ENCODE assay signal across 14 cellular contexts in the genomic region with DNA sequence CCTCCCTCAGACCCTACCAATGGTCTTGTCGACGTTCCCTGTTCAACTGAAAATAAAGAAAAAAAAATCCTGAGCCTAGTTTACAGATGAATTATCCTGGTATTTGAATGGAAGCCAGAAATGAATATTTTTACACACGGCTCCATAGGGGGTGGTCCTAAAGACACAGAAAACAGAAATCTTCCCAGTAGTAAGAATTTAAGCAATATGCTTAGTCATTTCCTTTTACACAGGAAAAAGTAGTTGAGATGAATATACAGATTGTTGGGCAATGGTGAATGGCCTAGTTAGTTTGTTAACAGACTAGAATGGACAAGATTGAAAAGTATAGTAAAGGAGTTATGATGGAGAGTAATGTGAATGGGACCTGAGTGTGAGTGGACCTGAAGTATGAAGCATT.
A peak's percentile ranks its signal among the peaks of the same experiment; 100 is the strongest.
DNase-seq lines count a peak whose midpoint lies in the region; ATAC-seq and TF ChIP-seq lines count a peak whose summit lies in the region.
"Had no signal": no experiment of that assay in that cellular context is flagged by ENCODE, and none has a peak within 500 bp of the region (broad histone marks: within the 10 kb centered on the region; RNA-seq: fewer than 3 reads in every experiment).

No MANE protein-coding gene starts in this region.

- intact Hi-C loops in upper lobe of right lung (cut with DNase I), result no loop called here

- H3K36me3 ChIP-seq in BLaER1 treated with 17β-estradiol and CSF1 and Interleukin-3, amounts not matched to agents 10 nM and 100 nM, result no peaks in the 10 kb centered on the region
- no peaks in the 10 kb centered on the region for H3K36me3 ChIP-seq in upper lobe of right lung

- H3K9ac ChIP-seq in BLaER1 treated with 17β-estradiol and CSF1 and Interleukin-3, amounts not matched to agents 10 nM and 100 nM, result no peak overlapping the region

- no peak for ATAC-seq in upper lobe of right lung
- ATAC-seq: stimulated activated naive CD8-positive, alpha-beta T cell treated with anti-CD3 and anti-CD28 coated beads, Interleukin-15, Interleukin-2, amounts not matched to agents 100 U/mL and 50 U/mL, for 24 hours had no signal

- H3K27ac ChIP-seq in BLaER1 treated with 17β-estradiol and CSF1 and Interleukin-3, amounts not matched to agents 10 nM and 100 nM, result peak overlapping the region in 5 of 11 experiments; percentile 22 to 63 (median 24); a peak in 6 of 22 replicates
- no peak overlapping the region for H3K27ac ChIP-seq in upper lobe of right lung

- H3K4me1 ChIP-seq in BLaER1 treated with 17β-estradiol and CSF1 and Interleukin-3, amounts not matched to agents 10 nM and 100 nM, result peaks cover 0 to 16% (median 8%) of the 10 kb centered on the region in 10 experiments; a peak in 12 of 20 replicates
- no peaks in the 10 kb centered on the region for H3K4me1 ChIP-seq in upper lobe of right lung

- TF ChIP-seq CTCF in upper lobe of right lung (IDR thresholded peaks at IDR 0.05), result no peak

- peak overlapping the region in 8 of 11 experiments; percentile 2 to 59 (median 42); a peak in 12 of 22 replicates for H3K4me2 ChIP-seq in BLaER1 treated with 17β-estradiol and CSF1 and Interleukin-3, amounts not matched to agents 10 nM and 100 nM

- in situ Hi-C loops in KBM-7 (cut with MboI; ENCODE audit: low pct_unique_long_range_greater_than_20kb, low sequenced_read_pairs), result no loop called here

- H3K27me3 ChIP-seq in BLaER1 treated with 17β-estradiol and CSF1 and Interleukin-3, amounts not matched to agents 10 nM and 100 nM, result no peaks in the 10 kb centered on the region
- H3K27me3 ChIP-seq in upper lobe of right lung, result no peaks in the 10 kb centered on the region

- no peak overlapping the region; a peak in 1 of 20 replicates for H3K4me3 ChIP-seq in BLaER1 treated with 17β-estradiol and CSF1 and Interleukin-3, amounts not matched to agents 10 nM and 100 nM
- H3K4me3 ChIP-seq in upper lobe of right lung, result no peak overlapping the region

- DNase-seq in KBM-7 (peak; percentile 44), amniotic epithelial cell (ENCODE audit: low read depth) (peak; percentile 85), iris pigment epithelial cell (ENCODE audit: low read depth) (peak; percentile 93), NCI-H2029 treated with DMSO at 0.1 percent for 48 hours (lab: John Stamatoyannopoulos, UW) (no peak), DMS53 treated with DMSO at 0.1 percent for 48 hours (lab: John Stamatoyannopoulos, UW; ENCODE audit: unreplicated experiment) (no peak), upper lobe of right lung (no peak), SW480 (ENCODE audit: low spot score) (no peak)
- DNase-seq: activated CD4-positive, alpha-beta T cell treated with anti-CD3 and anti-CD28 coated beads, Interleukin-2, amount 50 U/mL, for 48 hours; activated effector memory CD4-positive, alpha-beta T cell treated with Interleukin-2 at 50 U/mL for 16 hours; GDM1; NCI-H2171; stimulated activated CD4-positive, alpha-beta T cell treated with anti-CD3 and anti-CD28 coated beads, Interleukin-4, amount 100 ng/mL, for 4 hours; stimulated activated naive CD8-positive, alpha-beta T cell treated with anti-CD3 and anti-CD28 coated beads, Interleukin-15, Interleukin-2, amounts not matched to agents 100 U/mL and 50 U/mL, for 24 hours had no signal

- H4K20me1 ChIP-seq in BLaER1 treated with 17β-estradiol and CSF1 and Interleukin-3, amounts not matched to agents 10 nM and 100 nM, result no peaks in the 10 kb centered on the region

- peaks cover 0 to 15% (median 0%) of the 10 kb centered on the region in 11 experiments; a peak in 2 of 22 replicates for H3K9me3 ChIP-seq in BLaER1 treated with 17β-estradiol and CSF1 and Interleukin-3, amounts not matched to agents 10 nM and 100 nM (replicated peaks in 1 of 11)
- no peaks in the 10 kb centered on the region for H3K9me3 ChIP-seq in upper lobe of right lung

Comparison
In these comparisons a context has a peak if more than half of its experiments do, and no peak if none do; other contexts are left out.
1. DNase-seq: peak in KBM-7 (single experiment), amniotic epithelial cell (single experiment) and iris pigment epithelial cell (single experiment); none in NCI-H2029 treated with DMSO at 0.1 percent for 48 hours (single experiment), DMS53 treated with DMSO at 0.1 percent for 48 hours (single experiment), upper lobe of right lung (single experiment) and SW480 (single experiment).